ENCODE assay signal across 29 cellular contexts in the genomic region with DNA sequence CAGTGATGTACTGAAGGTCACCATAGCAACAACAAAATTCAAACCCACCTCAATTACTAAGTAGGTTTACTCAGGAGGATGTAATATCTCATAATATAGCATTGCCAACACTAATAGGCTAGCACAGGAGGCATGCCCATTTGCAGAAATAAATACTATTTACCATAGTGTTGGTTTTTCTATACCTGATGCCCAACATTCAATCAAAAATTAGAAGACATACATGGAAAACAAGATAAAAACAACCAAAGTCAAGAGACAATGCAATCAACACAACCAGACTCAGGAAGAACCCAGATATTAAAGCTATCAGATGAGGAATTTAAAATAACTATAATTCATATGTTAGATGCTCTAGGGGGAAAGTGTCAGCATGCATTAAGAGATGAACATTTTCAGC.
"Had no signal": no experiment of that assay in that cellular context is flagged by ENCODE, and none has a peak within 500 bp of the region (broad histone marks: within the 10 kb centered on the region; RNA-seq: fewer than 3 reads in every experiment).

No MANE protein-coding gene starts in this region.

- H3K4me3 ChIP-seq: colonic mucosa, coronary artery, dorsolateral prefrontal cortex, esophagus muscularis mucosa, esophagus squamous epithelium, gastrocnemius medialis, gastroesophageal sphincter, heart left ventricle, heart right ventricle, hepatocyte had no signal

- H3K4me2 ChIP-seq: hepatocyte had no signal

- H3K36me3 ChIP-seq: colonic mucosa, esophagus muscularis mucosa, esophagus squamous epithelium, gastrocnemius medialis, gastroesophageal sphincter, heart left ventricle, heart right ventricle had no signal

- H3K27ac ChIP-seq: colonic mucosa, coronary artery, dorsolateral prefrontal cortex, epithelial cell of prostate, esophagus muscularis mucosa, esophagus squamous epithelium, foreskin keratinocyte, gastrocnemius medialis, gastroesophageal sphincter, heart left ventricle, heart right ventricle, hepatocyte had no signal

- ATAC-seq: effector memory CD8-positive, alpha-beta T cell; esophagus mucosa; foreskin keratinocyte; gastrocnemius medialis; gastroesophageal sphincter; heart left ventricle; heart right ventricle had no signal

- H3K79me2 ChIP-seq: hepatocyte had no signal

- DNase-seq: colonic mucosa; cortex of kidney; dermis blood vessel endothelial cell; dorsolateral prefrontal cortex; effector CD4-positive, alpha-beta T cell; effector CD8-positive, alpha-beta T cell; effector memory CD4-positive, alpha-beta T cell; effector memory CD8-positive, alpha-beta T cell; endodermal cell; erythroblast; esophagus squamous epithelium; foreskin fibroblast; foreskin keratinocyte; foreskin melanocyte; gastrocnemius medialis; glutamatergic neuron; head of caudate nucleus; heart left ventricle; heart right ventricle had no signal

- H3K9me3 ChIP-seq: colonic mucosa, gastrocnemius medialis had no signal

- H3K4me1 ChIP-seq: colonic mucosa, gastrocnemius medialis, gastroesophageal sphincter, heart right ventricle had no signal

- H3K27me3 ChIP-seq: colonic mucosa, dorsolateral prefrontal cortex, esophagus squamous epithelium, gastrocnemius medialis, heart left ventricle, hepatocyte had no signal

- H2AFZ ChIP-seq: hepatocyte had no signal

- FAIRE-seq: colon, endometrium, endothelial cell of umbilical vein, frontal cortex had no signal
